In the genomic region with DNA sequence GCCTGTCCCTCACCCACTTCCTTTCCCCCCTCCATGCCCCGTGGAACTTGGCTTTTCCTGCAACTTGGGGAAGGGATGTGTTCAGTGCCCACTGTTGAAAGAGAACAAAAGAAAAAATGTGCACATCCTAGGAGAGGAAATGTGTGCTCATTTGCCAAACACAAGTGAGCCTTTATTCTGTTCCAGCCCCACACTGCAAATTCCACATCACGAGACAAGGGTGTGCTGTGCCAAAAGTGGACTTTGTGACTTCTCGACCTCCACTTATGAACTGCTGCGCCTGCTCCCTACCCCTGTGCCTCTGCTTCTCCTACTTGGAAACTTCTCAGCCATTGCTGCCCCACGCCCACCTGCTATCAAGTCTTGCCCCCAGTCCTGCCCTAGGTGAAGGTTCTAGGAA, we compare ENCODE assay signal across 19 cellular contexts.
DNase-seq lines count a peak whose midpoint lies in the region; ATAC-seq and TF ChIP-seq lines count a peak whose summit lies in the region.
"Had no signal": no experiment of that assay in that cellular context is flagged by ENCODE, and none has a peak within 500 bp of the region (broad histone marks: within the 10 kb centered on the region; RNA-seq: fewer than 3 reads in every experiment).

No MANE protein-coding gene starts in this region.

- H3K36me3 Mint-ChIP-seq in brain, result no peaks in the 10 kb centered on the region
- no peaks in the 10 kb centered on the region for H3K36me3 Mint-ChIP-seq in memory B cell
- H3K36me3 Mint-ChIP-seq: CD4-positive, CD25-positive, alpha-beta regulatory T cell; CD8-positive, alpha-beta memory T cell; IgD-negative memory B cell had no signal

- DNase-seq in COLO829 (ENCODE audit: low spot score) (peak; percentile 92), memory B cell (ENCODE audit: low spot score in 2 of 2) (no peak), sciatic nerve (ENCODE audit: low spot score) (no peak), NCI-H1930 (lab: John Stamatoyannopoulos, UW) (no peak), HK-2 (ENCODE audit: unreplicated experiment) (no peak), T-helper 1 cell (no peak)
- DNase-seq: ACHN; BE2C; C1 segment of cervical spinal cord; Caco-2; CD4-positive, CD25-positive, alpha-beta regulatory T cell; CD8-positive, alpha-beta memory T cell; DMS79; GDM1; GM23248; HCEC 1CT; KBM-7 had no signal

- TF ChIP-seq CTCF in brain (conservative IDR thresholded peaks at IDR 0.05), result no peak

- H3K27me3 Mint-ChIP-seq in brain, result peaks cover 18% of the 10 kb centered on the region
- H3K27me3 Mint-ChIP-seq in memory B cell, result peaks cover 19% of the 10 kb centered on the region

- H3K4me1 Mint-ChIP-seq in brain (peaks cover 18% of the 10 kb centered on the region), memory B cell (peaks cover 10% of the 10 kb centered on the region)
- H3K4me1 Mint-ChIP-seq: CD4-positive, CD25-positive, alpha-beta regulatory T cell; CD8-positive, alpha-beta memory T cell had no signal

- intact Hi-C loops in sciatic nerve (cut with DNase I), result no loop called here

- no peak overlapping the region for H3K4me3 Mint-ChIP-seq in brain
- no peak overlapping the region for H3K4me3 Mint-ChIP-seq in memory B cell
- H3K4me3 Mint-ChIP-seq: CD4-positive, CD25-positive, alpha-beta regulatory T cell; CD8-positive, alpha-beta memory T cell; IgD-negative memory B cell had no signal

- no peak for ATAC-seq in memory B cell (ENCODE audit: low read depth)
- ATAC-seq in sciatic nerve, result peak; percentile 65

- H3K9me3 Mint-ChIP-seq in brain, result peaks cover 0 to 3% (median 0%) of the 10 kb centered on the region in 5 experiments
- no peaks in the 10 kb centered on the region for H3K9me3 Mint-ChIP-seq in memory B cell

- H3K27ac Mint-ChIP-seq in brain (peak overlapping the region in 3 of 5 experiments; percentile 27 to 29 (median 28)), memory B cell (peak overlapping the region; percentile 84)
- H3K27ac Mint-ChIP-seq: CD4-positive, CD25-positive, alpha-beta regulatory T cell had no signal
